ENCODE assay signal across 10 cellular contexts in the genomic region with DNA sequence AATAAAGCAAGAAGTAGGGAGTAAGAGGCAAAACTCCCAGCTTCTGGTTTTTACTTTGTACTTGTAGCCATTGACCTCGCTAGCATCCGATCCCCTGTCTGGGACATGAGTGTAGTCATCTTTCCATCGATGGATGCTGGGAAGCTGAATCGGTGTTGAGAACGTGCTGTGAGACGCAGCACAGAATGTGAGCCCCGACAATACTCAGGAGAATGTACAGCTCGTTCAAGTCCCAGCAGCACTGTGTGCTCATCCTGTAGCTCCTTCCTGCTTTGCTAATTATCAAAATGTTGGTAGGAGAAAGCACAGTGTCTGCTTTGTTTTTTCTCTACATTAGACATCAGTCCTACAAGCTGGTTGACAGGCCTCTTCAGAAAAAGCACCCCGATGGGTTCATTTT. TPM values are rescaled to one million over a fixed set of nuclear protein-coding genes. Genes with fewer than 3 reads are reported as not detected.
A peak's percentile ranks its signal among the peaks of the same experiment; 100 is the strongest.
DNase-seq lines count a peak whose midpoint lies in the region; ATAC-seq and TF ChIP-seq lines count a peak whose summit lies in the region.
"Had no signal": no experiment of that assay in that cellular context is flagged by ENCODE, and none has a peak within 500 bp of the region (broad histone marks: within the 10 kb centered on the region; RNA-seq: fewer than 3 reads in every experiment).

No MANE protein-coding gene starts in this region.

- H3K27me3 ChIP-seq in GM23248 (replicated peaks; ENCODE audit: insufficient read depth) (no peaks in the 10 kb centered on the region), left lung (peaks cover 0 to 42% of the 10 kb centered on the region in 2 donors)

- peak overlapping the region; percentile 68 to 85 (median 73) for H3K4me3 Mint-ChIP-seq in brain
- H3K4me3 Mint-ChIP-seq in T-cell, result peak overlapping the region in 1 of 3 donors; percentile 61
- H3K4me3 Mint-ChIP-seq in immature natural killer cell, result no peak overlapping the region

- peaks cover 2 to 34% (median 14%) of the 10 kb centered on the region in 5 experiments for H3K9me3 Mint-ChIP-seq in brain
- no peaks in the 10 kb centered on the region for H3K9me3 Mint-ChIP-seq in T-cell
- H3K9me3 Mint-ChIP-seq in immature natural killer cell, result peaks cover 0 to 4% (median 0%) of the 10 kb centered on the region in 6 donors

- no peaks in the 10 kb centered on the region for H4K20me1 ChIP-seq in GM23248 (ENCODE audit: insufficient read depth)

- H3K79me2 ChIP-seq in GM23248 (ENCODE audit: insufficient read depth), result peaks cover 34% of the 10 kb centered on the region

- WGBS in GM23248 (ENCODE audit: low coverage in 1 of 2, low lambda C conversion rate in 2 of 2, missing lambda C conversion rate in 2 of 2), 2 experiments, result 82 to 91% methylated on average over 9 of the region's 9 CpGs

- H3K9me3 ChIP-seq in GM23248 (ENCODE audit: low read depth) (no peaks in the 10 kb centered on the region), left lung (no peaks in the 10 kb centered on the region)

- POLR2A ChIA-PET in T-cell (lab: Charles Lee), result no interaction called here

- in situ Hi-C loops in GM23248 (cut with MboI), result no loop called here

- TF ChIP-seq CTCF in brain (conservative IDR thresholded peaks at IDR 0.05), result no peak
- TF ChIP-seq CTCF in left lung (IDR thresholded peaks at IDR 0.05), result no peak

- H3K36me3 Mint-ChIP-seq in brain (peaks cover 46% of the 10 kb centered on the region), T-cell (peaks cover 19% of the 10 kb centered on the region), immature natural killer cell (no peaks in the 10 kb centered on the region)

- peak overlapping the region; percentile 2 for H3K4me2 ChIP-seq in GM23248 (ENCODE audit: unreplicated experiment)

- H3K27me3 Mint-ChIP-seq in brain (no peaks in the 10 kb centered on the region), T-cell (peaks cover 33 to 40% of the 10 kb centered on the region in 2 donors), immature natural killer cell (ENCODE audit: low read depth in 3 of 3) (peaks cover 4 to 34% (median 15%) of the 10 kb centered on the region in 3 donors)

- CTCF ChIA-PET in T-cell (lab: Charles Lee), result interaction anchor here in 1 of 2 donors (0.9 kb wide), 1 partner anchor 10 kb away, joined by 3 read pairs; no protein-coding TSS in a partner anchor

- peaks cover 47% of the 10 kb centered on the region for H3F3A ChIP-seq in GM23248 (ENCODE audit: insufficient read depth)

- H3K4me1 Mint-ChIP-seq in brain, result peaks cover 68% of the 10 kb centered on the region
- peaks cover 9 to 25% (median 17%) of the 10 kb centered on the region in 3 donors for H3K4me1 Mint-ChIP-seq in T-cell
- H3K4me1 Mint-ChIP-seq in immature natural killer cell, result peaks cover 3 to 7% of the 10 kb centered on the region in 2 donors

- ATAC-seq in left lung (no peak), T-cell (replicated peaks in 1 of 4) (no peak), HG02642 (IDR thresholded peaks at IDR 0.05; ENCODE audit: poor library complexity, unreplicated experiment) (no peak)

- H3K4me1 ChIP-seq in GM23248 (ENCODE audit: insufficient read depth) (peaks cover 35% of the 10 kb centered on the region), left lung (peaks cover 3 to 11% of the 10 kb centered on the region in 2 donors)

- H3K9ac ChIP-seq in GM23248, result peak overlapping the region; percentile 31

- intact Hi-C loops in left lung (cut with DNase I), result no loop called here

- peak overlapping the region; percentile 72 for H3K27ac ChIP-seq in GM23248
- peak overlapping the region; percentile 67 to 74 for H3K27ac ChIP-seq in left lung
- H3K27ac ChIP-seq in skin epidermis, result peak overlapping the region in 10 of 21 experiments; percentile 13 to 86 (median 60)
- H3K27ac ChIP-seq: foreskin keratinocyte had no signal

- H3K36me3 ChIP-seq in GM23248 (ENCODE audit: low read depth) (no peaks in the 10 kb centered on the region), left lung (no peaks in the 10 kb centered on the region)

- H3K9me2 ChIP-seq in GM23248 (ENCODE audit: insufficient read depth), result no peaks in the 10 kb centered on the region

- peak overlapping the region in 3 of 5 experiments; percentile 94 to 96 (median 95) for H3K27ac Mint-ChIP-seq in brain
- no peak overlapping the region for H3K27ac Mint-ChIP-seq in T-cell
- no peak overlapping the region for H3K27ac Mint-ChIP-seq in immature natural killer cell

- DNase-seq in GM23248 (no peak), left lung (no peak), AG08396 (ENCODE audit: low spot score) (no peak), T-cell (no peak), immature natural killer cell (no peak)
- DNase-seq: NCI-H2227 treated with DMSO at 0.1 percent for 48 hours had no signal

- no peak overlapping the region for H2AFZ ChIP-seq in GM23248

- H3K4me3 ChIP-seq in GM23248 (no peak overlapping the region), left lung (peak overlapping the region; percentile 24 to 28), skin epidermis (peak overlapping the region in 4 of 7 experiments; percentile 14 to 21 (median 18))

RNA-seq across cellular contexts. Expression of a gene that starts 56.6 kb away (rescaled TPM):
- 63.7 and 65.1 TPM in 2 replicates for total RNA-seq in GM23248 (2014; rRNA removed; shearing (Covaris generic))
- 46.2 and 48.2 TPM in 2 replicates for polyA plus RNA-seq in GM23248 (2016; fragmentation: Nextera tagmentation; extraction: Ambion mirVana)
- 125 TPM for polyA plus RNA-seq in brain (ENCODE audit: insufficient read depth, low read depth, low replicate concordance)
- total RNA-seq in left lung, result 10 to 100 TPM; 29.4 to 31.2 TPM
- total RNA-seq in T-cell, result 10 to 100 TPM in 1 of 5 donors, 1 to 10 TPM in 4; 6.6 to 10.7 (median 8.2) TPM
- polyA plus RNA-seq in immature natural killer cell, result 1 to 10 TPM in 2 of 3 donors, not detected in 1; 1.6 to 1.9 TPM

Comparison
In these comparisons a context has a peak if more than half of its experiments do, and no peak if none do; other contexts are left out.
1. H3K27ac Mint-ChIP-seq: peak in brain (3 of 5); none in T-cell (0 of 2) and immature natural killer cell (0 of 6).
2. H3K4me3 Mint-ChIP-seq: peak in brain (5 of 5); none in immature natural killer cell (0 of 5).